In the genomic region with DNA sequence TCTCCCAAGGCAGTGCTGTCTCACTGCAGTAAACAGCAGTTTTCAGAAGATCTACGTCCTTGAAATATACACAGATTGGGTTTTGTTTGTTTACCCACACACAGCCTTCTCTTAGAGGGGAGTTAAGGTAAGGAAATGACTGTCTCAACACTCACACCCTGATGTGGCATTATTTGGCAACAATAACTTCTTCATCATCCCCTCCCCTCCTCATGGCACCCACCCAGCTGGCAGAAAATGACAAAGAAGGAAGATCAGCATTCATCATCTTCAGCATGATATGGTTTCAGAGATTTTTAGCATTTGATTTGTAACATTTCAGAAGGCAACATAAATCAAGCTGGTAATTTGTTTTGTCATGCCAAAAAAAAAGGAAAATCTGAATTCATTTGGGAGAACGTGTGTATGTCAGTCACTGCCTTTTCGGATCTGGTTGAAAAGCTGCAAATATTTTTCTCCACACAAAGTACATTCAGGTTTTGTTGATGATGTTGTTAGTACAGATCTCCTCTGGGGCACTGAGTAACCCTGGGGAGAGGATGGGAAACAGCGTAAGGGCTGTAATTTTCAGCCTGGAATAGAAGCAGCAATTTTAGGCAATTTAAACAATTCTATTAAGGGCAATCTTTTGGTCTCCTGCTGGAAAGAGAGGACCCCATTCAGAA, we compare ENCODE assay signal across 15 cellular contexts.
DNase-seq lines count a peak whose midpoint lies in the region; TF ChIP-seq lines count a peak whose summit lies in the region.
"Had no signal": no experiment of that assay in that cellular context is flagged by ENCODE, and none has a peak within 500 bp of the region (broad histone marks: within the 10 kb centered on the region; RNA-seq: fewer than 3 reads in every experiment).

No MANE protein-coding gene starts in this region.

- no peaks in the 10 kb centered on the region for H3K36me3 Mint-ChIP-seq in mesothelial cell of epicardium
- H3K36me3 Mint-ChIP-seq: memory B cell had no signal

- peak overlapping the region in 20 of 59 donors; percentile 1 to 46 (median 20) for H3K4me3 ChIP-seq in dorsolateral prefrontal cortex
- H3K4me3 ChIP-seq in hepatocyte = no peak overlapping the region
- H3K4me3 ChIP-seq: cardiac muscle cell, upper lobe of left lung had no signal

- peak overlapping the region; percentile 87 for H3K27ac Mint-ChIP-seq in mesothelial cell of epicardium
- H3K27ac Mint-ChIP-seq: B cell, memory B cell had no signal

- no peak overlapping the region for H3K4me2 ChIP-seq in hepatocyte

- H3K27me3 Mint-ChIP-seq in mesothelial cell of epicardium (ENCODE audit: low read depth) = no peaks in the 10 kb centered on the region

- peak overlapping the region in 56 of 59 donors; percentile 23 to 86 (median 68) for H3K27ac ChIP-seq in dorsolateral prefrontal cortex
- no peak overlapping the region for H3K27ac ChIP-seq in hepatocyte
- H3K27ac ChIP-seq: cardiac muscle cell, upper lobe of left lung had no signal

- H2AFZ ChIP-seq in hepatocyte = no peak overlapping the region

- intact Hi-C loops in dorsolateral prefrontal cortex (cut with DNase I) = loop anchor here (5.0 to 10.0 kb wide), 2 partner anchors 98 to 101 kb away; no protein-coding TSS in a partner anchor

- H4K20me1 ChIP-seq in hepatocyte (ENCODE audit: insufficient read depth, poor library complexity, severe bottlenecking) = no peaks in the 10 kb centered on the region

- no peaks in the 10 kb centered on the region for H3K9me3 Mint-ChIP-seq in mesothelial cell of epicardium
- H3K9me3 Mint-ChIP-seq: memory B cell had no signal

- H3K9me2 ChIP-seq in hepatocyte (replicated peaks; ENCODE audit: insufficient read depth) = no peaks in the 10 kb centered on the region

- H3K79me2 ChIP-seq in hepatocyte = no peaks in the 10 kb centered on the region

- no peaks in the 10 kb centered on the region for H3K9me3 ChIP-seq in hepatocyte (ENCODE audit: low read depth)
- H3K9me3 ChIP-seq: upper lobe of left lung had no signal

- H3K4me1 Mint-ChIP-seq in mesothelial cell of epicardium = peaks cover 76% of the 10 kb centered on the region
- H3K4me1 Mint-ChIP-seq: B cell, memory B cell had no signal

- TF ChIP-seq CTCF in dorsolateral prefrontal cortex (IDR thresholded peaks at IDR 0.05 in 54 of 56, conservative IDR thresholded peaks at IDR 0.05 in 2 of 56; ENCODE audit: low read depth in 1 of 56, partially characterized antibody in 56 of 56) = no peak
- no peak for TF ChIP-seq CTCF in mesothelial cell of epicardium (IDR thresholded peaks at IDR 0.05; ENCODE audit: unreplicated experiment)
- no peak for TF ChIP-seq CTCF in hepatocyte (IDR thresholded peaks at IDR 0.05; ENCODE audit: poor library complexity)

- DNase-seq in COR-L47 (lab: John Stamatoyannopoulos, UW) (peak; percentile 63), NCI-H446 (lab: John Stamatoyannopoulos, UW) (peak; percentile 78 to 81), dorsolateral prefrontal cortex (no peak), mesothelial cell of epicardium (ENCODE audit: low spot score in 2 of 2, unreplicated experiment in 2 of 2) (no peak), superior temporal gyrus (ENCODE audit: extremely low spot score) (no peak), hepatocyte (ENCODE audit: low spot score) (no peak), SW 1271 (lab: John Stamatoyannopoulos, UW) (no peak), GDM1 (lab: John Stamatoyannopoulos, UW) (no peak)
- DNase-seq: activated effector memory CD4-positive, alpha-beta T cell treated with anti-CD3 and anti-CD28 coated beads, Interleukin-2, amount 50 U/mL, for 16 hours; DND-41; NCI-H1436 treated with DMSO at 0.1 percent for 48 hours; upper lobe of left lung had no signal

- no peak overlapping the region for H3K4me3 Mint-ChIP-seq in mesothelial cell of epicardium
- H3K4me3 Mint-ChIP-seq: B cell, memory B cell had no signal

- no peaks in the 10 kb centered on the region for H3K4me1 ChIP-seq in hepatocyte (ENCODE audit: insufficient read depth)

- H3K27me3 ChIP-seq in dorsolateral prefrontal cortex (no peaks in the 10 kb centered on the region), hepatocyte (no peaks in the 10 kb centered on the region)
- H3K27me3 ChIP-seq: cardiac muscle cell, upper lobe of left lung had no signal

- no peaks in the 10 kb centered on the region for H3K36me3 ChIP-seq in hepatocyte (replicated peaks; ENCODE audit: insufficient read depth, low read depth)
- H3K36me3 ChIP-seq: cardiac muscle cell, upper lobe of left lung had no signal

- 79% methylated on average over 4 of the region's 4 CpGs for WGBS in hepatocyte (ENCODE audit: low lambda C conversion rate, missing lambda C conversion rate)

Comparison
In these comparisons a context has a peak if more than half of its experiments do, and no peak if none do; other contexts are left out.
1. DNase-seq: peak in COR-L47 (single experiment) and NCI-H446 (2 of 2); none in dorsolateral prefrontal cortex (0 of 10), mesothelial cell of epicardium (0 of 2), superior temporal gyrus (single experiment), hepatocyte (single experiment), SW 1271 (0 of 2) and GDM1 (single experiment).